In the genomic region with DNA sequence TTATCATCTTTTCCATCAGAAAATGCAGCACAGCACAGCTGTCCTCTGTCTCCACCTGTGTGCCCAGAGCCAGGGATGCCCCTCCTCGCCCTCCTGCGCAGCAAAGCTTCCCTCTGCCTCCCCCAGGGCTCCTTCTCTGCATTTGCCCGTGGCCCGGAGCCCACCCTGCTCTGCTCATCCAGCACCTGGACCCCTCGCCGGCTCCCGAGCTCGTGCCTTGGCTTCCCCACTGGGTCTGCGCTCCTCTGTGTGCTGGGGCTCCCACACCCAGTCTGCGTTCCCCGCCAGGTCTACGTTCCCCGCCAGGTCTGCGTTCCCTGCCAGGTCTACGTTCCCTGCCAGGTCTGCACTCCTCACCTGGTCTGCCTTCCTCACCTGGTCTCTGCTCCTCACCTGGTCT, we compare ENCODE assay signal across 24 cellular contexts.
DNase-seq lines count a peak whose midpoint lies in the region; ATAC-seq, FAIRE-seq and TF ChIP-seq lines count a peak whose summit lies in the region.
"Had no signal": no experiment of that assay in that cellular context is flagged by ENCODE, and none has a peak within 500 bp of the region (broad histone marks: within the 10 kb centered on the region; RNA-seq: fewer than 3 reads in every experiment).

No MANE protein-coding gene starts in this region.

- H3K36me3 Mint-ChIP-seq in CD14-positive monocyte, result no peaks in the 10 kb centered on the region
- no peaks in the 10 kb centered on the region for H3K36me3 Mint-ChIP-seq in chondrocyte (ENCODE audit: low read depth)
- H3K36me3 Mint-ChIP-seq in T-cell, result no peaks in the 10 kb centered on the region
- H3K36me3 Mint-ChIP-seq: CD8-positive, alpha-beta memory T cell; IgD-negative memory B cell had no signal

- H3K9me3 Mint-ChIP-seq in CD14-positive monocyte (peaks cover 0 to 3% (median 0%) of the 10 kb centered on the region in 7 donors), chondrocyte (ENCODE audit: low read depth) (no peaks in the 10 kb centered on the region), T-cell (no peaks in the 10 kb centered on the region)
- H3K9me3 Mint-ChIP-seq: CD8-positive, alpha-beta memory T cell; IgD-negative memory B cell had no signal

- no peak overlapping the region for H3K4me3 Mint-ChIP-seq in CD14-positive monocyte
- no peak overlapping the region for H3K4me3 Mint-ChIP-seq in chondrocyte (ENCODE audit: unreplicated experiment)
- no peak overlapping the region for H3K4me3 Mint-ChIP-seq in T-cell
- H3K4me3 Mint-ChIP-seq: CD8-positive, alpha-beta memory T cell; IgD-negative memory B cell had no signal

- intact Hi-C loops in CD14-positive monocyte (cut with micrococcal nuclease) (no loop called here), lower lobe of right lung (cut with DNase I) (no loop called here), sciatic nerve (cut with DNase I) (no loop called here), ascending aorta (cut with DNase I) (no loop called here)

- H3K4me1 Mint-ChIP-seq in CD14-positive monocyte, result no peaks in the 10 kb centered on the region
- H3K4me1 Mint-ChIP-seq in chondrocyte (ENCODE audit: low read depth), result peaks cover under 1% of the 10 kb centered on the region
- peaks cover 0 to 11% (median 5%) of the 10 kb centered on the region in 3 donors for H3K4me1 Mint-ChIP-seq in T-cell
- H3K4me1 Mint-ChIP-seq: CD8-positive, alpha-beta memory T cell; IgD-negative memory B cell had no signal

- TF ChIP-seq CTCF in CD14-positive monocyte (IDR thresholded peaks at IDR 0.05) (no peak), chondrocyte (IDR thresholded peaks at IDR 0.05) (no peak), lower lobe of right lung (IDR thresholded peaks at IDR 0.05) (no peak), ascending aorta (IDR thresholded peaks at IDR 0.05) (no peak)

- H3K4me1 ChIP-seq in lower lobe of right lung (no peaks in the 10 kb centered on the region), ascending aorta (no peaks in the 10 kb centered on the region)
- H3K4me1 ChIP-seq: HAP-1, Peyer's patch had no signal

- FAIRE-seq in GM12892 (lab: Jason Lieb, UNC), result no peak
- FAIRE-seq: GM12878, HTR-8/SVneo had no signal

- POLR2A ChIA-PET in T-cell (lab: Charles Lee), result no interaction called here

- DNase-seq in CD14-positive monocyte (ENCODE audit: low spot score), result peak; percentile 22
- DNase-seq in chondrocyte (ENCODE audit: low spot score), result peak; percentile 84
- peak; percentile 47 for DNase-seq in lower lobe of right lung
- DNase-seq in sciatic nerve (ENCODE audit: low spot score), result peak; percentile 50
- no peak for DNase-seq in T-cell
- DNase-seq in GM12892 (ENCODE audit: insufficient read length), result no peak
- no peak for DNase-seq in ascending aorta (ENCODE audit: low spot score in 2 of 2)
- DNase-seq: DMS53; EL; GM23248; Karpas-422; NCI-H1436 treated with DMSO at 0.1 percent for 48 hours; NCI-H2029 treated with DMSO at 0.1 percent for 48 hours; NCI-H446 treated with DMSO at 0.1 percent for 48 hours; NK-92 treated with Interleukin-12 subunit alpha and Interleukin-12 subunit beta, amount 100 ng/mL, for 24 hours had no signal

- CTCF ChIA-PET in T-cell (lab: Charles Lee), result no interaction called here

- peaks cover 3% of the 10 kb centered on the region for H3K27me3 ChIP-seq in lower lobe of right lung (ENCODE audit: low read depth)
- H3K27me3 ChIP-seq in ascending aorta, result no peaks in the 10 kb centered on the region
- H3K27me3 ChIP-seq: Peyer's patch had no signal

- TF ChIP-seq POLR2A in GM12892 (IDR thresholded peaks at IDR 0.05; ENCODE audit: low read depth, low read length), result no peak

- ATAC-seq in lower lobe of right lung, result no peak
- no peak for ATAC-seq in sciatic nerve
- no peak for ATAC-seq in T-cell (replicated peaks in 1 of 4)
- ATAC-seq: GM12878, Right ventricle myocardium inferior had no signal

- no peak overlapping the region for H3K27ac Mint-ChIP-seq in CD14-positive monocyte
- no peak overlapping the region for H3K27ac Mint-ChIP-seq in chondrocyte (ENCODE audit: unreplicated experiment)
- H3K27ac Mint-ChIP-seq in T-cell, result no peak overlapping the region
- H3K27ac Mint-ChIP-seq: CD8-positive, alpha-beta memory T cell; IgD-negative memory B cell had no signal

- no peaks in the 10 kb centered on the region for H3K36me3 ChIP-seq in lower lobe of right lung
- no peaks in the 10 kb centered on the region for H3K36me3 ChIP-seq in ascending aorta
- H3K36me3 ChIP-seq: BLaER1 treated with 17β-estradiol and CSF1 and Interleukin-3, amounts not matched to agents 10 nM and 100 nM; HAP-1; Peyer's patch had no signal

- H3K4me3 ChIP-seq in lower lobe of right lung, result no peak overlapping the region
- H3K4me3 ChIP-seq in ascending aorta, result no peak overlapping the region
- H3K4me3 ChIP-seq: BLaER1 treated with 17β-estradiol and CSF1 and Interleukin-3, amounts not matched to agents 10 nM and 100 nM; GM12878; GM23248; HAP-1; Peyer's patch had no signal

- H3K27me3 Mint-ChIP-seq in CD14-positive monocyte (ENCODE audit: low read depth in 3 of 3) (peaks cover 0 to 2% (median 0%) of the 10 kb centered on the region in 3 donors), chondrocyte (ENCODE audit: low read depth) (peaks cover 1% of the 10 kb centered on the region), T-cell (peaks cover 3% of the 10 kb centered on the region in 2 donors)

- no peak overlapping the region for H3K27ac ChIP-seq in lower lobe of right lung
- no peak overlapping the region for H3K27ac ChIP-seq in ascending aorta
- H3K27ac ChIP-seq: BLaER1 treated with 17β-estradiol and CSF1 and Interleukin-3, amounts not matched to agents 10 nM and 100 nM; GM23248; HL-60; Peyer's patch had no signal

- H3K9me3 ChIP-seq in lower lobe of right lung (no peaks in the 10 kb centered on the region), ascending aorta (no peaks in the 10 kb centered on the region)
- H3K9me3 ChIP-seq: BLaER1 treated with 17β-estradiol and CSF1 and Interleukin-3, amounts not matched to agents 10 nM and 100 nM; HAP-1; Peyer's patch had no signal

Comparison
In these comparisons a context has a peak if more than half of its experiments do, and no peak if none do; other contexts are left out.
1. DNase-seq: peak in CD14-positive monocyte (single experiment), chondrocyte (single experiment), lower lobe of right lung (single experiment) and sciatic nerve (single experiment); none in T-cell (0 of 34), GM12892 (single experiment) and ascending aorta (0 of 2).